In genomic region chr14:20631023-20631820, GRCh38 we compare ENCODE assay signal across 8 cellular contexts. TPM values are rescaled to one million over a fixed set of nuclear protein-coding genes. Genes with fewer than 3 reads are reported as not detected.
DNase-seq lines count a peak whose midpoint lies in the region; ATAC-seq, FAIRE-seq and TF ChIP-seq lines count a peak whose summit lies in the region.

No MANE protein-coding gene starts in this region.

- H3K27me3 Mint-ChIP-seq in T-cell, result peaks cover 11 to 61% of the 10 kb centered on the region in 2 donors

- H3K4me3 Mint-ChIP-seq in T-cell, result peak overlapping the region; percentile 75 to 80 (median 79)

- H3K36me3 ChIP-seq in bronchial epithelial cell (ENCODE audit: control insufficient read depth, insufficient read depth, low read length), result no peaks in the 10 kb centered on the region

- CTCF ChIA-PET in T-cell (lab: Charles Lee), result interaction anchor here (0.5 to 3.1 kb wide), 7 partner anchors 18 to 52 kb away, joined by 3 to 21 read pairs (median 3); no protein-coding TSS in a partner anchor

- peaks cover 1% of the 10 kb centered on the region for H3K27me3 ChIP-seq in bronchial epithelial cell (ENCODE audit: control insufficient read depth, insufficient read depth, low read length)

- H3K27ac Mint-ChIP-seq in T-cell, result peak overlapping the region; percentile 72 to 82

- DNase-seq in COLO668 (lab: John Stamatoyannopoulos, UW; ENCODE audit: unreplicated experiment) (peak; percentile 38), KG1 (lab: John Stamatoyannopoulos, UW) (peak; percentile 77), T-cell (peak in 20 of 34 experiments; percentile 26 to 64 (median 42)), bronchial epithelial cell (ENCODE audit: low read depth) (peak; percentile 55), islet precursor cell (peak; percentile 76)
- peak; percentile 65 for DNase-seq in stimulated activated CD4-positive, alpha-beta T cell treated with anti-CD3 and anti-CD28 coated beads, Interleukin-4, amount 100 ng/mL, for 24 hours

- no peaks in the 10 kb centered on the region for H3K36me3 Mint-ChIP-seq in T-cell

- no peak for TF ChIP-seq CTCF in bronchial epithelial cell (IDR thresholded peaks at IDR 0.05; ENCODE audit: insufficient read depth, low read length, severe bottlenecking)

- H3K4me3 ChIP-seq in bronchial epithelial cell (ENCODE audit: low read depth, low read length), result peak overlapping the region; percentile 46

- peaks cover 55 to 70% (median 64%) of the 10 kb centered on the region in 3 donors for H3K4me1 Mint-ChIP-seq in T-cell

- POLR2A ChIA-PET in T-cell (lab: Charles Lee), result interaction anchor here in 1 of 2 donors (0.7 to 2.0 kb wide), 2 partner anchors 18 to 32 kb away, joined by 3 to 6 read pairs; no protein-coding TSS in a partner anchor

- no peak for FAIRE-seq in bronchial epithelial cell (lab: Jason Lieb, UNC)

- peaks cover 0 to 7% (median 0%) of the 10 kb centered on the region in 3 donors for H3K9me3 Mint-ChIP-seq in T-cell

- ATAC-seq in T-cell (replicated peaks in 1 of 4), result peak in 2 of 4 experiments; percentile 12 to 38
- ATAC-seq in HG03135 (IDR thresholded peaks at IDR 0.05; ENCODE audit: unreplicated experiment), result no peak
- ATAC-seq in GM18867 (IDR thresholded peaks at IDR 0.05; ENCODE audit: unreplicated experiment), result no peak

RNA-seq across cellular contexts. Expression of gene OR6S1, which starts 10.3 kb away (rescaled TPM):
- total RNA-seq in T-cell (not detected), bronchial epithelial cell (not detected in 2 replicates)

RNA-seq across cellular contexts. Expression of gene RNASE12, which starts 40.0 kb away (rescaled TPM):
- total RNA-seq in T-cell (not detected), bronchial epithelial cell (not detected in 2 replicates)

RNA-seq across cellular contexts. Expression of gene RNASE11, which starts 43.4 kb away (rescaled TPM):
- total RNA-seq in T-cell (not detected), bronchial epithelial cell (not detected in 2 replicates)

RNA-seq across cellular contexts. Expression of gene RNASE4, which starts 53.1 kb away (rescaled TPM):
- total RNA-seq in T-cell (under 1 TPM in 4 of 5 donors, not detected in 1; 0.46 to 0.86 (median 0.56) TPM), bronchial epithelial cell (2.9 and 4.7 TPM in 2 replicates)

RNA-seq across cellular contexts. Expression of gene ANG, which starts 57.3 kb away (rescaled TPM):
- total RNA-seq in T-cell (1 to 10 TPM in 1 of 5 donors, under 1 TPM in 2, not detected in 2; 0.85 to 1.4 (median 0.99) TPM), bronchial epithelial cell (2.4 and 2.9 TPM in 2 replicates)
